In genomic region chr2:227462972-227463931, GRCh38 we compare ENCODE assay signal across 13 cellular contexts. TPM values are rescaled to one million over a fixed set of nuclear protein-coding genes. Genes with fewer than 3 reads are reported as not detected.
DNase-seq lines count a peak whose midpoint lies in the region; ATAC-seq and TF ChIP-seq lines count a peak whose summit lies in the region.
"Had no signal": no experiment of that assay in that cellular context is flagged by ENCODE, and none has a peak within 500 bp of the region (broad histone marks: within the 10 kb centered on the region; RNA-seq: fewer than 3 reads in every experiment).

No MANE protein-coding gene starts in this region.

- H3K4me3 Mint-ChIP-seq in H9 = no peak overlapping the region
- H3K4me3 Mint-ChIP-seq: GM23338 had no signal

- no peaks in the 10 kb centered on the region; a peak in 1 of 22 replicates for H3K27me3 ChIP-seq in BLaER1 treated with 17β-estradiol and CSF1 and Interleukin-3, amounts not matched to agents 10 nM and 100 nM
- H3K27me3 ChIP-seq in H9 (ENCODE audit: insufficient read depth, low read length) = no peaks in the 10 kb centered on the region
- H3K27me3 ChIP-seq: transverse colon had no signal

- H3K4me2 ChIP-seq in BLaER1 treated with 17β-estradiol and CSF1 and Interleukin-3, amounts not matched to agents 10 nM and 100 nM = peak overlapping the region; percentile 23 to 86 (median 38); a peak in 15 of 22 replicates
- no peak overlapping the region for H3K4me2 ChIP-seq in H9 (ENCODE audit: insufficient read depth, insufficient read length, low read length)
- H3K4me2 ChIP-seq: GM23338 had no signal

- H4K20me1 ChIP-seq in BLaER1 treated with 17β-estradiol and CSF1 and Interleukin-3, amounts not matched to agents 10 nM and 100 nM = no peaks in the 10 kb centered on the region
- H4K20me1 ChIP-seq in H9 (ENCODE audit: control insufficient read depth, insufficient read depth, insufficient read length) = no peaks in the 10 kb centered on the region

- no peaks in the 10 kb centered on the region for H3K23me2 ChIP-seq in H9 (ENCODE audit: insufficient read length, low read depth, low read length, poor library complexity, severe bottlenecking)

- no peaks in the 10 kb centered on the region for H3K9me3 Mint-ChIP-seq in activated naive CD4-positive, alpha-beta T cell treated with anti-CD3 and anti-CD28 coated beads, Interleukin-2, amount 50 U/mL, for 72 hours
- H3K9me3 Mint-ChIP-seq in H9 = no peaks in the 10 kb centered on the region; a peak in 1 of 5 replicates
- H3K9me3 Mint-ChIP-seq: GM23338 had no signal

- no CpG with 5 or more reads among the region's 13 CpGs for WGBS in H9 (ENCODE audit: extremely low coverage, insufficient read length, low lambda C conversion rate)

- H4K8ac ChIP-seq in H9 (replicated peaks; ENCODE audit: insufficient read length, low read depth, low read length) = no peak overlapping the region

- peak in 1 of 2 donors; percentile 50 for DNase-seq in activated naive CD4-positive, alpha-beta T cell treated with anti-CD3 and anti-CD28 coated beads, Interleukin-2, amount 50 U/mL, for 72 hours (ENCODE audit: low spot score in 2 of 2)
- DNase-seq in H9 (no peak), NCI-H774 (lab: John Stamatoyannopoulos, UW) (no peak), NCI-H1105 (lab: John Stamatoyannopoulos, UW) (no peak)
- no peak for DNase-seq in effector CD8-positive, alpha-beta T cell (lab: John Stamatoyannopoulos, UW)
- DNase-seq: activated gamma-delta T cell treated with Interleukin-2 at 50 U/mL for 16 hours, Caco-2, left colon, transverse colon had no signal

- ATAC-seq in GM19025 (IDR thresholded peaks at IDR 0.05; ENCODE audit: low read depth, unreplicated experiment) (peak; percentile 2), HG03025 (IDR thresholded peaks at IDR 0.05; ENCODE audit: low FRiP score, unreplicated experiment) (peak; percentile 34)
- peak; percentile 49 to 51 for ATAC-seq in activated naive CD4-positive, alpha-beta T cell treated with anti-CD3 and anti-CD28 coated beads, Interleukin-2, amount 50 U/mL, for 72 hours
- ATAC-seq: GM23338, left colon had no signal

- no peak overlapping the region for H3K9ac ChIP-seq in BLaER1 treated with 17β-estradiol and CSF1 and Interleukin-3, amounts not matched to agents 10 nM and 100 nM
- H3K9ac ChIP-seq in H9 (ENCODE audit: extremely low read depth, insufficient read length, low read length) = no peak overlapping the region

- H3K36me3 Mint-ChIP-seq in activated naive CD4-positive, alpha-beta T cell treated with anti-CD3 and anti-CD28 coated beads, Interleukin-2, amount 50 U/mL, for 72 hours = peaks cover 4 to 25% of the 10 kb centered on the region in 2 donors
- H3K36me3 Mint-ChIP-seq in H9 (ENCODE audit: insufficient read depth in 1 of 3, low read depth in 3 of 3) = no peaks in the 10 kb centered on the region

- H2BK120ac ChIP-seq in H9 (ENCODE audit: low read depth, low read length, poor library complexity, severe bottlenecking) = no peak overlapping the region

- no peaks in the 10 kb centered on the region for H3K9me3 ChIP-seq in BLaER1 treated with 17β-estradiol and CSF1 and Interleukin-3, amounts not matched to agents 10 nM and 100 nM (replicated peaks in 1 of 11)
- no peaks in the 10 kb centered on the region for H3K9me3 ChIP-seq in H9 (ENCODE audit: control insufficient read depth, low read depth, low read length)
- H3K9me3 ChIP-seq: Caco-2, transverse colon had no signal

- H3K79me1 ChIP-seq in H9 (ENCODE audit: insufficient read depth, low read depth, low read length, poor library complexity, severe bottlenecking) = no peaks in the 10 kb centered on the region

- H4K91ac ChIP-seq in H9 (ENCODE audit: insufficient read length, low read depth, low read length) = no peak overlapping the region

- no peaks in the 10 kb centered on the region for H3K36me3 ChIP-seq in BLaER1 treated with 17β-estradiol and CSF1 and Interleukin-3, amounts not matched to agents 10 nM and 100 nM
- H3K36me3 ChIP-seq: transverse colon had no signal

- H3K79me2 ChIP-seq in H9 (ENCODE audit: insufficient read depth, low read length) = no peaks in the 10 kb centered on the region

- no peak overlapping the region for H2BK20ac ChIP-seq in H9 (ENCODE audit: low read depth, low read length, poor library complexity, severe bottlenecking)

- peak overlapping the region; percentile 91 to 92 for H3K27ac Mint-ChIP-seq in activated naive CD4-positive, alpha-beta T cell treated with anti-CD3 and anti-CD28 coated beads, Interleukin-2, amount 50 U/mL, for 72 hours
- H3K27ac Mint-ChIP-seq in H9 = no peak overlapping the region
- H3K27ac Mint-ChIP-seq: GM23338 had no signal

- H3K18ac ChIP-seq in H9 (ENCODE audit: insufficient read length, low read depth, low read length) = no peak overlapping the region

- H2AFZ ChIP-seq in H9 (ENCODE audit: low read length) = no peak overlapping the region
- H2AFZ ChIP-seq: GM23338 had no signal

- H4K5ac ChIP-seq in H9 (ENCODE audit: insufficient read length, low read depth, low read length) = no peak overlapping the region

- H3K4ac ChIP-seq in H9 (ENCODE audit: low read depth, low read length) = no peak overlapping the region

- H3K4me1 Mint-ChIP-seq in H9 = peaks cover 12 to 15% of the 10 kb centered on the region in 2 experiments

- peaks cover 41 to 98% (median 67%) of the 10 kb centered on the region in 10 experiments for H3K4me1 ChIP-seq in BLaER1 treated with 17β-estradiol and CSF1 and Interleukin-3, amounts not matched to agents 10 nM and 100 nM
- H3K4me1 ChIP-seq in H9 (ENCODE audit: insufficient read depth, low read length) = no peaks in the 10 kb centered on the region; the same call in 1 of the 2 replicates

- no peak overlapping the region for H3K14ac ChIP-seq in H9 (ENCODE audit: insufficient read depth, low read length)

- no peaks in the 10 kb centered on the region; the same call in 1 of the 2 replicates for H3K27me3 Mint-ChIP-seq in H9 (ENCODE audit: low read depth)

- H3K56ac ChIP-seq in H9 (ENCODE audit: insufficient read length, low read depth, low read length) = no peak overlapping the region

- no peak for TF ChIP-seq CTCF in H9 (conservative IDR thresholded peaks at IDR 0.05)

- no peak overlapping the region for H2BK5ac ChIP-seq in H9 (ENCODE audit: insufficient read length, low read length)

- H3K4me3 ChIP-seq in BLaER1 treated with 17β-estradiol and CSF1 and Interleukin-3, amounts not matched to agents 10 nM and 100 nM = no peak overlapping the region
- H3K4me3 ChIP-seq: GM23338, transverse colon had no signal

- H3K27ac ChIP-seq in BLaER1 treated with 17β-estradiol and CSF1 and Interleukin-3, amounts not matched to agents 10 nM and 100 nM = peak overlapping the region in 1 of 11 experiments; percentile 31; a peak in 1 of 22 replicates
- no peak overlapping the region for H3K27ac ChIP-seq in H9 (ENCODE audit: insufficient read length, low read depth, low read length)
- H3K27ac ChIP-seq: transverse colon had no signal

- H3T11ph ChIP-seq in H9 (ENCODE audit: low read length) = no peak overlapping the region

- no peak overlapping the region for H2AK5ac ChIP-seq in H9 (ENCODE audit: insufficient read length, low read length)

- no peak overlapping the region for H2BK15ac ChIP-seq in H9 (ENCODE audit: low read depth, low read length)

- no peak overlapping the region for H2BK12ac ChIP-seq in H9 (ENCODE audit: insufficient read length, low read depth, low read length)

- no peak overlapping the region for H3K23ac ChIP-seq in H9 (ENCODE audit: insufficient read length, low read depth, low read length)

RNA-seq across cellular contexts. Expression of gene AGFG1, which starts 8.7 kb away (rescaled TPM):
- total RNA-seq in activated naive CD4-positive, alpha-beta T cell treated with anti-CD3 and anti-CD28 coated beads, Interleukin-2, amount 50 U/mL, for 72 hours = 100 to 1,000 TPM in 1 of 2 donors, 10 to 100 TPM in 1; 63.3 to 219 TPM
- 106 and 109 TPM in 2 replicates for total RNA-seq in H9 (2021)

Comparison
In these comparisons a context has a peak if more than half of its experiments do, and no peak if none do; other contexts are left out.
1. H3K27ac Mint-ChIP-seq: peak in activated naive CD4-positive, alpha-beta T cell treated with anti-CD3 and anti-CD28 coated beads, Interleukin-2, amount 50 U/mL, for 72 hours (2 of 2); none in H9 (0 of 3).
2. Peak in every context shown above with its lines, with median percentiles within 50 percentile points of each other: ATAC-seq.